In genomic region chr4:91258326-91258725, GRCh38 we compare ENCODE assay signal across 30 cellular contexts.
"Had no signal": no experiment of that assay in that cellular context is flagged by ENCODE, and none has a peak within 500 bp of the region (broad histone marks: within the 10 kb centered on the region; RNA-seq: fewer than 3 reads in every experiment).

No MANE protein-coding gene starts in this region.

- H3K4me3 ChIP-seq: ascending aorta, cardiac muscle cell had no signal

- H3K9me3 ChIP-seq: ascending aorta had no signal

- H3K27me3 ChIP-seq: ascending aorta, cardiac muscle cell had no signal

- H3K27ac ChIP-seq: ascending aorta, cardiac muscle cell, WERI-Rb-1 had no signal

- H3K4me1 ChIP-seq: ascending aorta had no signal

- ATAC-seq: activated CD4-positive, alpha-beta T cell treated with anti-CD3 and anti-CD28 coated beads for 36 hours; activated CD4-positive, CD25-positive, alpha-beta regulatory T cell treated with anti-CD3 and anti-CD28 coated beads, Interleukin-2, amount 50 U/mL, for 24 hours; activated CD8-positive, alpha-beta memory T cell treated with anti-CD3 and anti-CD28 coated beads, Interleukin-2, amount 10 ng/mL, durations not matched to agents 7 days and 5 days; activated CD8-positive, alpha-beta T cell treated with anti-CD3 and anti-CD28 coated beads, Interleukin-2, amount 10 ng/mL, durations not matched to agents 7 days and 5 days; activated naive CD8-positive, alpha-beta T cell treated with anti-CD3 and anti-CD28 coated beads, Interleukin-2, amount 50 U/mL, for 24 hours; WTC11 had no signal

- DNase-seq: activated CD4-positive, alpha-beta memory T cell treated with anti-CD3 and anti-CD28 coated beads, Interleukin-2, amount 10 ng/mL, durations not matched to agents 7 days and 5 days; activated CD4-positive, alpha-beta T cell treated with anti-CD3 and anti-CD28 coated beads for 1 hour; activated CD4-positive, alpha-beta T cell treated with anti-CD3 and anti-CD28 coated beads for 36 hours; activated CD4-positive, alpha-beta T cell treated with anti-CD3 and anti-CD28 coated beads for 48 hours; activated CD4-positive, alpha-beta T cell treated with anti-CD3 and anti-CD28 coated beads, Interleukin-2, amount 10 ng/mL, durations not matched to agents 7 days and 5 days; activated CD4-positive, alpha-beta T cell treated with anti-CD3 and anti-CD28 coated beads, Interleukin-2, amount 50 U/mL, for 48 hours; activated CD4-positive, CD25-positive, alpha-beta regulatory T cell; activated CD8-positive, alpha-beta memory T cell treated with anti-CD3 and anti-CD28 coated beads for 24 hours; activated CD8-positive, alpha-beta memory T cell treated with anti-CD3 and anti-CD28 coated beads, Interleukin-2, amount 10 ng/mL, durations not matched to agents 7 days and 5 days; activated CD8-positive, alpha-beta memory T cell treated with anti-CD3 and anti-CD28 coated beads, Interleukin-2, amount 50 U/mL, for 48 hours; activated CD8-positive, alpha-beta T cell treated with anti-CD3 and anti-CD28 coated beads, Interleukin-2, amount 10 ng/mL, durations not matched to agents 7 days and 5 days; activated effector memory CD4-positive, alpha-beta T cell treated with Interleukin-2 at 50 U/mL for 16 hours; activated gamma-delta T cell; activated naive CD4-positive, alpha-beta T cell treated with anti-CD3 and anti-CD28 coated beads, Interleukin-2, amount 10 ng/mL, durations not matched to agents 7 days and 5 days; activated naive CD4-positive, alpha-beta T cell treated with Interleukin-2 at 50 U/mL for 16 hours; activated naive CD8-positive, alpha-beta T cell treated with anti-CD3 and anti-CD28 coated beads, Interleukin-2, amount 10 ng/mL, durations not matched to agents 7 days and 5 days; activated naive CD8-positive, alpha-beta T cell treated with anti-CD3 and anti-CD28 coated beads, Interleukin-2, amount 50 U/mL, for 24 hours; activated T-cell treated with anti-CD3 and anti-CD28 coated beads, Interleukin-2, amount 50 U/mL, for 24 hours; activated T-cell treated with anti-CD3 and anti-CD28 coated beads, Interleukin-2, amount 50 U/mL, for 48 hours; amygdala; anterior cingulate cortex; caudate nucleus; cerebellar nuclear complex; T-helper 2 cell; T-helper 9 cell; WERI-Rb-1 had no signal

- H3K36me3 ChIP-seq: ascending aorta, cardiac muscle cell, WERI-Rb-1 had no signal
